Comparison of ENCODE assay signal across 1 cellular context in the genomic region with DNA sequence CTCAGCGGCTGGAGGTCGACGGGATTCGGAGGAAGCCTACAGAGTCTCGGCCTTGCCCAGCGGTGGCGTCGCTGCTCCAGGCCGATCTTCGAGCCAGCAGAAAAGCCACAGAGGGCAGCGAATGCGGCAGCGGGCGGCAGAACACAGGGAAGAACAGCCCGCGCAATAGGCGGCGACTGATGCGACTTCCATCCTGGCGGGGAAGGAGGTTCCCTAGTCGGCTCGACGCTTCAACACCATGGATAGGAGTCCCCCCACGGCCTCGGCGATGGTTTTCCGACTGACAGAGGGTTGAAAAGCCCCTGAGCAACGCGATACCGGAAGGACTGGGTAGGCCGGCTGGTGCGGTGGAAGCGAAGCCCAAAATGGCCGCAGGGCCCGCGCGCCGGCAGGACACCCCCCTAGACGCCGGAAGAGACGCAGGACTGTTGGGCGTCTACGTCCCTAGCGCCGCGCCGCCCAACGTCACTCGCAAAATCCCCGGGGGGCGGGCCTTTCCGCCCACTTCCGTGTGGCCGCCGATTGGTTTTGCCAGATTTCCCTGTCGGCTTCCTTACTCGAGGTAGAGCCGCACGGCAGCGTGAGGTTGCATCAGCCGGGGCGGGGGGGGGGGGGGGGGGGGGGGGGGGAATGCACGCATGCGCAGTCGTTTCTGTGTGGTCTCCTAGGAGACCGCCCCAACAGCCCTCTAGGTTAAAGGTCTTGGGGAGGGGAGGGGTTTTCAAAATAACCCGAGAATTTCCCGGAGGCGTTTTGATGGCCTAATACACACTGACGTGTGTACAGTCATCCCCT.
TF ChIP-seq lines count a peak whose summit lies in the region.

TSS of gene PPP1R15B (minus strand) at position 367 of the 795 bp plus-strand sequence. CDS start 406 bp downstream, outside the sequence.

TF ChIP-seq in K562, 482 proteins besides CTCF, POLR2A, EP300 and RAD21 (continued from another document):
- TF ChIP-seq, protein P1, sequence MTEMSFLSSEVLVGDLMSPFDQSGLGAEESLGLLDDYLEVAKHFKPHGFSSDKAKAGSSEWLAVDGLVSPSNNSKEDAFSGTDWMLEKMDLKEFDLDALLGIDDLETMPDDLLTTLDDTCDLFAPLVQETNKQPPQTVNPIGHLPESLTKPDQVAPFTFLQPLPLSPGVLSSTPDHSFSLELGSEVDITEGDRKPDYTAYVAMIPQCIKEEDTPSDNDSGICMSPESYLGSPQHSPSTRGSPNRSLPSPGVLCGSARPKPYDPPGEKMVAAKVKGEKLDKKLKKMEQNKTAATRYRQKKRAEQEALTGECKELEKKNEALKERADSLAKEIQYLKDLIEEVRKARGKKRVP (CRISPR knock-in tag; IDR thresholded peaks at IDR 0.05): peak; percentile 98
- TF ChIP-seq ATF7 (IDR thresholded peaks at IDR 0.05) (peak; percentile 94; the same call in 1 of the 2 replicates), ZNF445 (CRISPR knock-in tag; IDR thresholded peaks at IDR 0.05; ENCODE audit: low read depth) (no peak), E2F1 (CRISPR knock-in tag; IDR thresholded peaks at IDR 0.05) (0 out of 2 replicates have a peak, but pooled peaks have one; percentile 30), SOX6 (IDR thresholded peaks at IDR 0.05) (no peak), MAX (CRISPR knock-in tag; IDR thresholded peaks at IDR 0.05) (peak; percentile 78), FOXJ2 (tag; IDR thresholded peaks at IDR 0.05) (peak; percentile 99), NEUROD1 (IDR thresholded peaks at IDR 0.05; ENCODE audit: borderline replicate concordance, low read depth, low read length, partially characterized antibody) (no peak), SMARCA4 (IDR thresholded peaks at IDR 0.05) (no peak), MAZ (CRISPR knock-in tag; conservative IDR thresholded peaks at IDR 0.05 in 1 of 2, IDR thresholded peaks at IDR 0.05 in 1 of 2) (peak; percentile 87 to 88), FOXK2 (conservative IDR thresholded peaks at IDR 0.05 in 1 of 2, IDR thresholded peaks at IDR 0.05 in 1 of 2; ENCODE audit: low read depth in 2 of 2) (peak in 1 of 2 experiments; percentile 56; a peak in 2 of 4 replicates), FIP1L1 (IDR thresholded peaks at IDR 0.05; ENCODE audit: low read depth, low read length, poor library complexity, severe bottlenecking) (no peak), HIVEP1 (CRISPR knock-in tag; IDR thresholded peaks at IDR 0.05) (no peak), ZNF551 (CRISPR knock-in tag; IDR thresholded peaks at IDR 0.05) (no peak), NFYB (IDR thresholded peaks at IDR 0.05; ENCODE audit: extremely low read depth, insufficient read length) (peak; percentile 30), UBTF (IDR thresholded peaks at IDR 0.05; ENCODE audit: borderline replicate concordance in 1 of 2, low read depth in 2 of 2, low read length in 2 of 2) (peak; percentile 20 to 93; a peak in 2 of 4 replicates), NRF1 (conservative IDR thresholded peaks at IDR 0.05 in 1 of 2, IDR thresholded peaks at IDR 0.05 in 1 of 2) (peak; percentile 90 to 92), NFE2 (IDR thresholded peaks at IDR 0.05; ENCODE audit: low read depth) (no peak), RBM34 (IDR thresholded peaks at IDR 0.05; ENCODE audit: borderline replicate concordance, insufficient read depth, low read length) (no peak), ZNF592 (IDR thresholded peaks at IDR 0.05) (no peak), PHB (CRISPR knock-in tag; IDR thresholded peaks at IDR 0.05) (no peak), FOXA3 (CRISPR knock-in tag; conservative IDR thresholded peaks at IDR 0.05 in 1 of 2, IDR thresholded peaks at IDR 0.05 in 1 of 2) (0 out of 4 replicates have a peak, but pooled peaks of 1 of the 2 experiments have one; percentile 31)
- TF ChIP-seq, protein P2, sequence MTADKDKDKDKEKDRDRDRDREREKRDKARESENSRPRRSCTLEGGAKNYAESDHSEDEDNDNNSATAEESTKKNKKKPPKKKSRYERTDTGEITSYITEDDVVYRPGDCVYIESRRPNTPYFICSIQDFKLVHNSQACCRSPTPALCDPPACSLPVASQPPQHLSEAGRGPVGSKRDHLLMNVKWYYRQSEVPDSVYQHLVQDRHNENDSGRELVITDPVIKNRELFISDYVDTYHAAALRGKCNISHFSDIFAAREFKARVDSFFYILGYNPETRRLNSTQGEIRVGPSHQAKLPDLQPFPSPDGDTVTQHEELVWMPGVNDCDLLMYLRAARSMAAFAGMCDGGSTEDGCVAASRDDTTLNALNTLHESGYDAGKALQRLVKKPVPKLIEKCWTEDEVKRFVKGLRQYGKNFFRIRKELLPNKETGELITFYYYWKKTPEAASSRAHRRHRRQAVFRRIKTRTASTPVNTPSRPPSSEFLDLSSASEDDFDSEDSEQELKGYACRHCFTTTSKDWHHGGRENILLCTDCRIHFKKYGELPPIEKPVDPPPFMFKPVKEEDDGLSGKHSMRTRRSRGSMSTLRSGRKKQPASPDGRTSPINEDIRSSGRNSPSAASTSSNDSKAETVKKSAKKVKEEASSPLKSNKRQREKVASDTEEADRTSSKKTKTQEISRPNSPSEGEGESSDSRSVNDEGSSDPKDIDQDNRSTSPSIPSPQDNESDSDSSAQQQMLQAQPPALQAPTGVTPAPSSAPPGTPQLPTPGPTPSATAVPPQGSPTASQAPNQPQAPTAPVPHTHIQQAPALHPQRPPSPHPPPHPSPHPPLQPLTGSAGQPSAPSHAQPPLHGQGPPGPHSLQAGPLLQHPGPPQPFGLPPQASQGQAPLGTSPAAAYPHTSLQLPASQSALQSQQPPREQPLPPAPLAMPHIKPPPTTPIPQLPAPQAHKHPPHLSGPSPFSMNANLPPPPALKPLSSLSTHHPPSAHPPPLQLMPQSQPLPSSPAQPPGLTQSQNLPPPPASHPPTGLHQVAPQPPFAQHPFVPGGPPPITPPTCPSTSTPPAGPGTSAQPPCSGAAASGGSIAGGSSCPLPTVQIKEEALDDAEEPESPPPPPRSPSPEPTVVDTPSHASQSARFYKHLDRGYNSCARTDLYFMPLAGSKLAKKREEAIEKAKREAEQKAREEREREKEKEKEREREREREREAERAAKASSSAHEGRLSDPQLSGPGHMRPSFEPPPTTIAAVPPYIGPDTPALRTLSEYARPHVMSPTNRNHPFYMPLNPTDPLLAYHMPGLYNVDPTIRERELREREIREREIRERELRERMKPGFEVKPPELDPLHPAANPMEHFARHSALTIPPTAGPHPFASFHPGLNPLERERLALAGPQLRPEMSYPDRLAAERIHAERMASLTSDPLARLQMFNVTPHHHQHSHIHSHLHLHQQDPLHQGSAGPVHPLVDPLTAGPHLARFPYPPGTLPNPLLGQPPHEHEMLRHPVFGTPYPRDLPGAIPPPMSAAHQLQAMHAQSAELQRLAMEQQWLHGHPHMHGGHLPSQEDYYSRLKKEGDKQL (CRISPR knock-in tag; IDR thresholded peaks at IDR 0.05; ENCODE audit: borderline replicate concordance): no peak
- TF ChIP-seq, protein P3, sequence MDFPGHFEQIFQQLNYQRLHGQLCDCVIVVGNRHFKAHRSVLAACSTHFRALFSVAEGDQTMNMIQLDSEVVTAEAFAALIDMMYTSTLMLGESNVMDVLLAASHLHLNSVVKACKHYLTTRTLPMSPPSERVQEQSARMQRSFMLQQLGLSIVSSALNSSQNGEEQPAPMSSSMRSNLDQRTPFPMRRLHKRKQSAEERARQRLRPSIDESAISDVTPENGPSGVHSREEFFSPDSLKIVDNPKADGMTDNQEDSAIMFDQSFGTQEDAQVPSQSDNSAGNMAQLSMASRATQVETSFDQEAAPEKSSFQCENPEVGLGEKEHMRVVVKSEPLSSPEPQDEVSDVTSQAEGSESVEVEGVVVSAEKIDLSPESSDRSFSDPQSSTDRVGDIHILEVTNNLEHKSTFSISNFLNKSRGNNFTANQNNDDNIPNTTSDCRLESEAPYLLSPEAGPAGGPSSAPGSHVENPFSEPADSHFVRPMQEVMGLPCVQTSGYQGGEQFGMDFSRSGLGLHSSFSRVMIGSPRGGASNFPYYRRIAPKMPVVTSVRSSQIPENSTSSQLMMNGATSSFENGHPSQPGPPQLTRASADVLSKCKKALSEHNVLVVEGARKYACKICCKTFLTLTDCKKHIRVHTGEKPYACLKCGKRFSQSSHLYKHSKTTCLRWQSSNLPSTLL (IDR thresholded peaks at IDR 0.05): no peak
